Comparison of ENCODE assay signal across 8 cellular contexts in the genomic region with DNA sequence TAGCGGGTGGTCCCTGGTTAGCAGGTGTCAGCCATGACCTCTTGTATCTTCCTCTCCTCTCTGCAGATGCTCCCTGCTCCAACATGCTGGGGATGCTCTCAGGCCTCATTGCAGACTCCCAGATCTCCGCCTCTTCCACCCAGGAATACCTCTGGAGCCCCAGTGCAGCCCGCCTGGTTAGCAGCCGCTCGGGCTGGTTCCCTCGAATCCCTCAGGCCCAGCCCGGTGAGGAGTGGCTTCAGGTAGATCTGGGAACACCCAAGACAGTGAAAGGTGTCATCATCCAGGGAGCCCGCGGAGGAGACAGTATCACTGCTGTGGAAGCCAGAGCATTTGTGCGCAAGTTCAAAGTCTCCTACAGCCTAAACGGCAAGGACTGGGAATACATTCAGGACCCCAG.
"Had no signal": no experiment of that assay in that cellular context is flagged by ENCODE, and none has a peak within 500 bp of the region (broad histone marks: within the 10 kb centered on the region; RNA-seq: fewer than 3 reads in every experiment).

No MANE protein-coding gene starts in this region.

- H3K27ac ChIP-seq: HL-60 had no signal

- DNase-seq: HFFc6, KBM-7 had no signal

- H3K4me3 Mint-ChIP-seq: GM23338, HFFc6, IgD-negative memory B cell had no signal

- H3K4me3 ChIP-seq: GM23338, HAP-1 had no signal

- H3K9me3 Mint-ChIP-seq: GM23338, HFFc6, IgD-negative memory B cell had no signal

- ATAC-seq: GM23338, HCT116, HepG2 had no signal

- H3K36me3 ChIP-seq: HAP-1 had no signal

- H3K27ac Mint-ChIP-seq: GM23338, HFFc6, IgD-negative memory B cell had no signal

- H3K9me3 ChIP-seq: HAP-1 had no signal
